In genomic region chr2:143616452-143616851, GRCh38 we compare ENCODE assay signal across 15 cellular contexts.
DNase-seq lines count a peak whose midpoint lies in the region; ATAC-seq and TF ChIP-seq lines count a peak whose summit lies in the region.
"Had no signal": no experiment of that assay in that cellular context is flagged by ENCODE, and none has a peak within 500 bp of the region (broad histone marks: within the 10 kb centered on the region; RNA-seq: fewer than 3 reads in every experiment).

No MANE protein-coding gene starts in this region.

- no peak overlapping the region for H3K27ac ChIP-seq in GM23338 (ENCODE audit: low read depth)
- H3K27ac ChIP-seq: BLaER1 had no signal

- in situ Hi-C loops in KBM-7 (cut with MboI; ENCODE audit: low pct_unique_long_range_greater_than_20kb, low sequenced_read_pairs) = no loop called here

- no peak for TF ChIP-seq CTCF in GM23338 (conservative IDR thresholded peaks at IDR 0.05; ENCODE audit: low read depth in 2 of 2)

- peaks cover 8% of the 10 kb centered on the region; the same call in 1 of the 2 replicates for H3K9me2 ChIP-seq in GM23338 (ENCODE audit: insufficient read depth)

- peaks cover 23% of the 10 kb centered on the region for H3K36me3 Mint-ChIP-seq in activated naive CD4-positive, alpha-beta T cell treated with anti-CD3 and anti-CD28 coated beads, Interleukin-2, amount 50 U/mL, for 24 hours
- H3K36me3 Mint-ChIP-seq in activated naive CD8-positive, alpha-beta T cell treated with anti-CD3 and anti-CD28 coated beads for 36 hours = peaks cover 33% of the 10 kb centered on the region
- no peaks in the 10 kb centered on the region for H3K36me3 Mint-ChIP-seq in GM23338 (ENCODE audit: low read depth)

- ATAC-seq in HG02885 (IDR thresholded peaks at IDR 0.05; ENCODE audit: poor library complexity, unreplicated experiment) = no peak
- ATAC-seq in GM23338 = no peak
- ATAC-seq: HepG2 had no signal

- H3K27me3 Mint-ChIP-seq in activated naive CD4-positive, alpha-beta T cell treated with anti-CD3 and anti-CD28 coated beads, Interleukin-2, amount 50 U/mL, for 24 hours = no peaks in the 10 kb centered on the region
- no peaks in the 10 kb centered on the region for H3K27me3 Mint-ChIP-seq in activated naive CD8-positive, alpha-beta T cell treated with anti-CD3 and anti-CD28 coated beads for 36 hours
- no peaks in the 10 kb centered on the region for H3K27me3 Mint-ChIP-seq in GM23338 (ENCODE audit: insufficient read depth, low read depth, poor library complexity)

- H3K4me2 ChIP-seq in GM23338 = no peak overlapping the region
- H3K4me2 ChIP-seq: BLaER1 had no signal

- peaks cover 47% of the 10 kb centered on the region for H3K4me1 Mint-ChIP-seq in activated naive CD4-positive, alpha-beta T cell treated with anti-CD3 and anti-CD28 coated beads, Interleukin-2, amount 50 U/mL, for 24 hours
- peaks cover 32% of the 10 kb centered on the region for H3K4me1 Mint-ChIP-seq in activated naive CD8-positive, alpha-beta T cell treated with anti-CD3 and anti-CD28 coated beads for 36 hours
- H3K4me1 Mint-ChIP-seq in GM23338 = peaks cover 7% of the 10 kb centered on the region

- no peak overlapping the region for H3K4me3 ChIP-seq in GM23338
- H3K4me3 ChIP-seq: BLaER1, HAP-1 had no signal

- H2AFZ ChIP-seq in GM23338 = no peak overlapping the region

- no peak overlapping the region for H3K4me3 Mint-ChIP-seq in activated naive CD4-positive, alpha-beta T cell treated with anti-CD3 and anti-CD28 coated beads, Interleukin-2, amount 50 U/mL, for 24 hours
- H3K4me3 Mint-ChIP-seq in activated naive CD8-positive, alpha-beta T cell treated with anti-CD3 and anti-CD28 coated beads for 36 hours = no peak overlapping the region
- no peak overlapping the region for H3K4me3 Mint-ChIP-seq in GM23338

- no peaks in the 10 kb centered on the region for H3K27me3 ChIP-seq in GM23338 (ENCODE audit: insufficient read depth)
- H3K27me3 ChIP-seq: BLaER1 had no signal

- no peak for DNase-seq in activated naive CD4-positive, alpha-beta T cell treated with anti-CD3 and anti-CD28 coated beads, Interleukin-2, amount 50 U/mL, for 16 hours
- DNase-seq in KBM-7 (peak; percentile 19), GM23338 (ENCODE audit: low spot score) (no peak), NCI-H1930 (lab: John Stamatoyannopoulos, UW) (no peak)
- DNase-seq in activated naive CD8-positive, alpha-beta T cell treated with anti-CD3 and anti-CD28 coated beads for 36 hours = no peak
- DNase-seq: 8988T, AML-193, Calu3, DMS 273 treated with DMSO at 0.1 percent for 48 hours, EL had no signal

- no peaks in the 10 kb centered on the region for H3K9me3 Mint-ChIP-seq in activated naive CD4-positive, alpha-beta T cell treated with anti-CD3 and anti-CD28 coated beads, Interleukin-2, amount 50 U/mL, for 24 hours
- H3K9me3 Mint-ChIP-seq in activated naive CD8-positive, alpha-beta T cell treated with anti-CD3 and anti-CD28 coated beads for 36 hours = no peaks in the 10 kb centered on the region
- no peaks in the 10 kb centered on the region for H3K9me3 Mint-ChIP-seq in GM23338

- H3K27ac Mint-ChIP-seq in activated naive CD4-positive, alpha-beta T cell treated with anti-CD3 and anti-CD28 coated beads, Interleukin-2, amount 50 U/mL, for 24 hours = peak overlapping the region; percentile 35
- H3K27ac Mint-ChIP-seq in activated naive CD8-positive, alpha-beta T cell treated with anti-CD3 and anti-CD28 coated beads for 36 hours = peak overlapping the region; percentile 55
- H3K27ac Mint-ChIP-seq in GM23338 = no peak overlapping the region

- H3K36me3 ChIP-seq in GM23338 (ENCODE audit: insufficient read depth) = no peaks in the 10 kb centered on the region
- H3K36me3 ChIP-seq: BLaER1, HAP-1 had no signal

- H3F3A ChIP-seq in GM23338 (replicated peaks; ENCODE audit: low read depth) = no peaks in the 10 kb centered on the region

- H4K20me1 ChIP-seq in GM23338 (replicated peaks; ENCODE audit: insufficient read depth) = no peaks in the 10 kb centered on the region
- H4K20me1 ChIP-seq: BLaER1 had no signal

- H3K4me1 ChIP-seq in GM23338 (ENCODE audit: insufficient read depth) = peaks cover 8% of the 10 kb centered on the region; the same call in 1 of the 2 replicates
- H3K4me1 ChIP-seq: BLaER1 had no signal

- H3K79me2 ChIP-seq in GM23338 (replicated peaks; ENCODE audit: insufficient read depth) = no peaks in the 10 kb centered on the region

TF ChIP-seq in GM23338, 12 proteins besides CTCF, POLR2A, EP300 and RAD21:
- TF ChIP-seq EZH2phosphoT487 (IDR thresholded peaks at IDR 0.05; ENCODE audit: unreplicated experiment) (no peak), JUNB (IDR thresholded peaks at IDR 0.05; ENCODE audit: unreplicated experiment) (no peak), ZNF114 (CRISPR knock-in tag; IDR thresholded peaks at IDR 0.05) (no peak), STAT1 (IDR thresholded peaks at IDR 0.05; ENCODE audit: unreplicated experiment) (no peak)
TF ChIP-seq in GM23338: peak in this region for 0.
